Comparison of ENCODE assay signal across 23 cellular contexts in genomic region chr9:134847138-134847537, GRCh38. TPM values are rescaled to one million over a fixed set of nuclear protein-coding genes. Genes with fewer than 3 reads are reported as not detected.
DNase-seq lines count a peak whose midpoint lies in the region; ATAC-seq, FAIRE-seq and TF ChIP-seq lines count a peak whose summit lies in the region.
"Had no signal": no experiment of that assay in that cellular context is flagged by ENCODE, and none has a peak within 500 bp of the region (broad histone marks: within the 10 kb centered on the region; RNA-seq: fewer than 3 reads in every experiment).

No MANE protein-coding gene starts in this region.

- H4K5ac ChIP-seq in H1 (ENCODE audit: insufficient read length, low read depth, low read length), result no peak overlapping the region

- H2AFZ ChIP-seq in H1 (ENCODE audit: low read length) (no peak overlapping the region), trophoblast cell (ENCODE audit: insufficient read depth, low read length, poor library complexity) (no peak overlapping the region)
- H2AFZ ChIP-seq: GM23338 had no signal

- H3K27me3 ChIP-seq in H1 (replicated peaks in 1 of 4; ENCODE audit: control insufficient read depth in 3 of 4, extremely low read depth in 1 of 4, insufficient read depth in 3 of 4, low read length in 3 of 4) (no peaks in the 10 kb centered on the region), trophoblast cell (ENCODE audit: insufficient read depth, low read length) (no peaks in the 10 kb centered on the region)

- DNase-seq in activated naive CD4-positive, alpha-beta T cell treated with anti-CD3 and anti-CD28 coated beads, Interleukin-2, amount 50 U/mL, for 16 hours, result peak; percentile 2
- no peak for DNase-seq in activated naive CD4-positive, alpha-beta T cell treated with Interleukin-2 at 50 U/mL for 16 hours
- DNase-seq in GM12891 (ENCODE audit: insufficient read length, low spot score) (no peak), H1 (ENCODE audit: low read depth in 1 of 2, low spot score in 2 of 2) (no peak), trophoblast cell (no peak), GM10266 (ENCODE audit: extremely low spot score) (no peak)
- DNase-seq: AML-193; Caco-2; CD4-positive, alpha-beta T cell; H7; KG1 had no signal

- H2AK5ac ChIP-seq in H1 (ENCODE audit: low read depth, low read length) (peak overlapping the region; percentile 86; the same call in 1 of the 2 replicates), trophoblast cell (ENCODE audit: low read length) (no peak overlapping the region)

- peak; percentile 50 for FAIRE-seq in GM12891 (lab: Jason Lieb, UNC)
- FAIRE-seq in H1 (lab: Jason Lieb, UNC), result no peak
- FAIRE-seq: A549, D721Med, G401.6, GM19239 had no signal

- H3K36me3 ChIP-seq in H1 (ENCODE audit: control insufficient read depth in 2 of 4, insufficient read depth in 4 of 4, low read length in 3 of 4), result no peaks in the 10 kb centered on the region; a peak in 1 of 8 replicates
- peaks cover 27 to 37% of the 10 kb centered on the region in 2 experiments for H3K36me3 ChIP-seq in trophoblast cell (ENCODE audit: control insufficient read depth in 1 of 2, insufficient read depth in 2 of 2, low read length in 2 of 2)

- TF ChIP-seq RAD21 in H1 (IDR thresholded peaks at IDR 0.05 in 1 of 2, conservative IDR thresholded peaks at IDR 0.05 in 1 of 2; ENCODE audit: low read depth in 2 of 2, low read length in 2 of 2), result no peak

- peaks cover 18 to 31% of the 10 kb centered on the region in 2 experiments for H3K9me3 ChIP-seq in H1 (ENCODE audit: insufficient read depth in 2 of 2, low read depth in 1 of 2, low read length in 1 of 2)
- H3K9me3 ChIP-seq in trophoblast cell (ENCODE audit: insufficient read depth, low read depth, low read length), result peaks cover 43% of the 10 kb centered on the region
- H3K9me3 ChIP-seq: Caco-2 had no signal

- H3K79me2 ChIP-seq in H1 (ENCODE audit: control insufficient read depth in 1 of 2, insufficient read depth in 2 of 2, low read length in 2 of 2) (no peaks in the 10 kb centered on the region), trophoblast cell (ENCODE audit: control insufficient read depth, insufficient read depth, low read length, poor library complexity) (no peaks in the 10 kb centered on the region)

- H3K14ac ChIP-seq in H1 (ENCODE audit: insufficient read length) (no peak overlapping the region), trophoblast cell (ENCODE audit: low read length) (no peak overlapping the region)

- peaks cover 8% of the 10 kb centered on the region; the same call in 1 of the 2 replicates for H3K23me2 ChIP-seq in H1 (ENCODE audit: low read depth, low read length)

- 88% methylated on average over 3 of the region's 3 CpGs; no CpG with 5 or more reads in 1 of the 2 experiments for WGBS in H1 (ENCODE audit: extremely low coverage in 1 of 2, insufficient coverage in 1 of 2, insufficient read length in 1 of 2, insufficient replicate concordance in 2 of 2, low coverage in 1 of 2, low lambda C conversion rate in 2 of 2, missing lambda C conversion rate in 1 of 2), 2 experiments
- WGBS in trophoblast cell (ENCODE audit: extremely low coverage, insufficient coverage, insufficient read length), result no CpG with 5 or more reads among the region's 3 CpGs

- peak overlapping the region; percentile 60; the same call in 1 of the 2 replicates for H3K18ac ChIP-seq in H1 (ENCODE audit: extremely low read depth, low read length)
- no peak overlapping the region for H3K18ac ChIP-seq in trophoblast cell (ENCODE audit: low read length)

- H4K91ac ChIP-seq in H1 (replicated peaks; ENCODE audit: insufficient read length, low read length) (peak overlapping the region; percentile 85), trophoblast cell (ENCODE audit: low read depth, low read length) (no peak overlapping the region)

- ATAC-seq in GM18861 (IDR thresholded peaks at IDR 0.05; ENCODE audit: unreplicated experiment) (no peak), GM18870 (IDR thresholded peaks at IDR 0.05; ENCODE audit: unreplicated experiment) (no peak)
- ATAC-seq: GM23338 had no signal

- no peak overlapping the region for H2BK15ac ChIP-seq in H1 (ENCODE audit: low read length)

- no peak for TF ChIP-seq EP300 in H1 (IDR thresholded peaks at IDR 0.05; ENCODE audit: borderline replicate concordance in 1 of 2, low read depth in 2 of 2, low read length in 2 of 2)

- H3K4me3 ChIP-seq in H1 (ENCODE audit: extremely low read depth in 1 of 4, insufficient read depth in 2 of 4, low read depth in 3 of 4, low read length in 4 of 4), result no peak overlapping the region
- H3K4me3 ChIP-seq in trophoblast cell (ENCODE audit: low read depth, low read length), result peak overlapping the region; percentile 56
- H3K4me3 ChIP-seq: A549, GM23338 had no signal

- H4K8ac ChIP-seq in H1 (ENCODE audit: extremely low read depth, insufficient read depth, low read length), result no peak overlapping the region
- no peak overlapping the region for H4K8ac ChIP-seq in trophoblast cell (ENCODE audit: low read depth, low read length)

- CTCF ChIA-PET in H1 (lab: Charles Lee; ENCODE audit: partially characterized antibody), result no interaction called here

- H2BK120ac ChIP-seq in H1 (replicated peaks; ENCODE audit: low read depth, low read length), result no peak overlapping the region
- H2BK120ac ChIP-seq in trophoblast cell (ENCODE audit: insufficient read depth, low read length, poor library complexity), result no peak overlapping the region

- POLR2A ChIA-PET in H1 (lab: Charles Lee; ENCODE audit: partially characterized antibody), result no interaction called here

- no peak for TF ChIP-seq POLR2A in GM12891 (IDR thresholded peaks at IDR 0.05; ENCODE audit: low read depth, low read length)
- TF ChIP-seq POLR2A in H1 (IDR thresholded peaks at IDR 0.05; ENCODE audit: control extremely low read depth in 1 of 2, low read depth in 2 of 2, low read length in 2 of 2), result no peak

- peak overlapping the region; percentile 82 for H3K56ac ChIP-seq in H1 (replicated peaks; ENCODE audit: insufficient read length, low read depth, low read length)

- no peak overlapping the region for H3K23ac ChIP-seq in H1 (ENCODE audit: insufficient read length)
- H3K23ac ChIP-seq in trophoblast cell (ENCODE audit: low read length), result no peak overlapping the region

- H4K20me1 ChIP-seq in H1 (replicated peaks in 1 of 2; ENCODE audit: control insufficient read depth in 1 of 2, insufficient read depth in 2 of 2, low read length in 2 of 2), result peaks cover 0 to 4% of the 10 kb centered on the region in 2 experiments

- no peak overlapping the region for H2BK20ac ChIP-seq in H1 (ENCODE audit: low read length)

- H3K79me1 ChIP-seq in H1 (ENCODE audit: low read depth, low read length), result no peaks in the 10 kb centered on the region
- H3K79me1 ChIP-seq in trophoblast cell (ENCODE audit: low read length), result no peaks in the 10 kb centered on the region

- H3K4me2 ChIP-seq in H1 (ENCODE audit: insufficient read depth in 1 of 2, low read depth in 2 of 2, low read length in 2 of 2) (no peak overlapping the region), trophoblast cell (ENCODE audit: low read length) (no peak overlapping the region)
- H3K4me2 ChIP-seq: A549, GM23338 had no signal

- TF ChIP-seq CTCF in H1 (IDR thresholded peaks at IDR 0.05; ENCODE audit: control extremely low read depth in 1 of 3, insufficient read depth in 1 of 3, low read depth in 1 of 3, low read length in 3 of 3) (no peak), GM10266 (IDR thresholded peaks at IDR 0.05; ENCODE audit: control insufficient read depth, insufficient read depth, low read depth, missing control alignments) (no peak)

- H3K4me1 ChIP-seq in H1 (replicated peaks in 1 of 4; ENCODE audit: control insufficient read depth in 3 of 4, insufficient read depth in 4 of 4, low read length in 3 of 4) (no peaks in the 10 kb centered on the region), trophoblast cell (ENCODE audit: control insufficient read depth in 1 of 2, insufficient read depth in 2 of 2, low read length in 2 of 2) (no peaks in the 10 kb centered on the region)
- H3K4me1 ChIP-seq: A549, Caco-2 had no signal

- peak overlapping the region; percentile 50; the same call in 1 of the 2 replicates for H2BK12ac ChIP-seq in H1 (ENCODE audit: low read depth, low read length)
- no peak overlapping the region for H2BK12ac ChIP-seq in trophoblast cell (ENCODE audit: low read length)

- H2BK5ac ChIP-seq in H1 (ENCODE audit: low read depth, low read length), result 0 out of 2 replicates have a peak overlapping the region, but pooled peaks have one; percentile 52
- no peak overlapping the region for H2BK5ac ChIP-seq in trophoblast cell (ENCODE audit: low read depth, low read length, poor library complexity)

- no peak overlapping the region for H3K9ac ChIP-seq in H1 (replicated peaks in 1 of 4; ENCODE audit: extremely low read depth in 1 of 4, low read depth in 3 of 4, low read length in 3 of 4)
- H3K9ac ChIP-seq in trophoblast cell (ENCODE audit: low read length), result no peak overlapping the region

- H3K27ac ChIP-seq in H1 (ENCODE audit: low read depth, low read length), result no peak overlapping the region
- no peak overlapping the region for H3K27ac ChIP-seq in trophoblast cell (ENCODE audit: low read depth, low read length)
- H3K27ac ChIP-seq: 22Rv1, A549, C4-2B, HL-60 had no signal

- H4K12ac ChIP-seq in trophoblast cell (ENCODE audit: low read depth, low read length), result no peak overlapping the region

- peak overlapping the region; percentile 69 for H3K4ac ChIP-seq in H1 (replicated peaks; ENCODE audit: insufficient read length, low read depth, low read length)
- H3K4ac ChIP-seq in trophoblast cell (ENCODE audit: low read depth, low read length), result no peak overlapping the region

TF ChIP-seq in GM12891, 5 proteins besides CTCF, POLR2A, EP300 and RAD21 (continues in another document):
- TF ChIP-seq TAF1 (IDR thresholded peaks at IDR 0.05; ENCODE audit: low read depth, low read length), result no peak
- no peak for TF ChIP-seq POU2F2 (IDR thresholded peaks at IDR 0.05; ENCODE audit: low read depth, low read length)
- no peak for TF ChIP-seq SPI1 (IDR thresholded peaks at IDR 0.05; ENCODE audit: low read depth, low read length)

TF ChIP-seq in H1, 55 proteins besides CTCF, POLR2A, EP300 and RAD21 (continues in another document):
- no peak for TF ChIP-seq TAF7 (optimal IDR thresholded peaks at IDR 0.05; ENCODE audit: borderline replicate concordance, low read depth, low read length)
- no peak for TF ChIP-seq BCL11A (IDR thresholded peaks at IDR 0.05; ENCODE audit: low read depth in 2 of 2, low read length in 2 of 2)
- no peak for TF ChIP-seq RXRA (IDR thresholded peaks at IDR 0.05; ENCODE audit: insufficient read depth, low read depth, low read length)
- no peak for TF ChIP-seq TAF1 (IDR thresholded peaks at IDR 0.05; ENCODE audit: low read depth, low read length)

RNA-seq across cellular contexts. Expression of gene FCN2, which starts 33.5 kb away (rescaled TPM):
- polyA plus RNA-seq in GM12891 (2012; ENCODE audit: low read depth, missing spikeins), result not detected
- not detected in 2 replicates for total RNA-seq in H1 (2021; fragmentation: NEBNext Ultra II Directional; extraction: Animal tissue kit (Norgen Biotek cat#: 25700))
- not detected in 2 replicates for polyA plus RNA-seq in H1 (2011; rRNA removed)
- not detected for polyA plus RNA-seq in H1 (2011; cell fraction: cytosol; rRNA removed)
- not detected for polyA plus RNA-seq in H1 (2011; cell fraction: nucleus; rRNA removed)
- polyA plus RNA-seq in H1 (2012, experiment 1 of 2), result not detected in 4 replicates
- polyA plus RNA-seq in H1 (2012, experiment 2 of 2), result not detected
- not detected for polyA plus RNA-seq in H1 (2013, experiment 1 of 2)
- polyA plus RNA-seq in H1 (2013, experiment 2 of 2), result not detected
- polyA minus RNA-seq in H1 (2011; rRNA and poly(A)+ RNA removed), result not detected in 2 replicates
- not detected for polyA minus RNA-seq in H1 (2011; cell fraction: cytosol; rRNA and poly(A)+ RNA removed)
- not detected for polyA minus RNA-seq in H1 (2011; cell fraction: nucleus; rRNA and poly(A)+ RNA removed)
- polyA plus RNA-seq in trophoblast cell (2013), result not detected in 2 replicates
- total RNA-seq: Caco-2; CD4-positive, alpha-beta T cell; GM23338; H7; HT1080 had no signal
- polyA plus RNA-seq: A549, BJ, GM23338 had no signal
